In the genomic region with DNA sequence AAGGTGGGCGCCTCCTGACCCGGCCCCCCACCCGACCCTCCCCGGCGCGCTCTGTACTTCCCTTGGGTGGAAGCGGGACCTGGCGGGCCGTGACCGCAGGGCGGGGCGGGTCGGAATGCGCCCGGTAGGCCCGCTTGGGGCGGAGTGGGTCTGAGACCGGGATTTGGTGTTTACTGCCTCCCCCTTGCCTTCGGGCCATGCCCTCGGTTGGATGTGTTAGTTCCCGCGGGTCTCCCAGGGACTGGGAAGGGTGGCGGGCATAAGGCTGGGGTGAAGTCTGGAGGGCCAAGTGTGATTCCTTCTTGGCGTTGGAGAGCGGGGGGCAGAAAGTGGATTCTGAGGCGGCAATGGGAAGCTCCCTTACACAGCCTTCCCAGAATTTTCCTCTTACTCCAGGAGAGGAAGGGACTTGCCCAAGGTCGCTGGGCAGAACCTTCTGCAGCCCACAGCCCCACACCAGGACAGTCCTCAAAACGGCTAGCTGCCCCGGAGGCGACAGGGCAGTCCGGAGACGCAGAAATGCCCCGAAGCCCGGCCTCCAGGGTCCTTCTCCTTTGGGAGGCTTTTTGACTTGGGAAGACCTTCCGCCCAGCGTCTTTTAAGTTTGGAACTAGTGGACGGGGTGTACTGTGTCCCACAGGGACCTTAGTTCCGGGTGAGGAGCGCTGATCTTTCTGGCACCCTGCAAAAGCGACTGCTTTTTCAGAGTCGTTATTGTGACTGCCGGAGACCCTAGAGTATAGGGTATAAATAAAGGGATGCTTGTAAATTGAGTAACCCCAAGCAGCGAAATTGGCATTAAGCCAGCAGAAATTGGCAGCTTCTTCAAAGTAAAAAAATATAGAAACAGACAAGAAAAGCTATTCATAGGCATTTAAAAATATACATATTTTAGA, we compare ENCODE assay signal across 2 cellular contexts.
TF ChIP-seq lines count a peak whose summit lies in the region.

No MANE protein-coding gene starts in this region.

TF ChIP-seq in WTC11, 78 proteins besides CTCF, POLR2A, EP300 and RAD21:
- TF ChIP-seq PRDM15 (CRISPR knock-in tag; IDR thresholded peaks at IDR 0.05) (peak; percentile 37; the same call in 1 of the 2 replicates), USF1 (CRISPR knock-in tag; IDR thresholded peaks at IDR 0.05) (0 out of 2 replicates have a peak, but pooled peaks have one; percentile 1), E2F1 (CRISPR knock-in tag; IDR thresholded peaks at IDR 0.05) (no peak)
- TF ChIP-seq, protein P1, sequence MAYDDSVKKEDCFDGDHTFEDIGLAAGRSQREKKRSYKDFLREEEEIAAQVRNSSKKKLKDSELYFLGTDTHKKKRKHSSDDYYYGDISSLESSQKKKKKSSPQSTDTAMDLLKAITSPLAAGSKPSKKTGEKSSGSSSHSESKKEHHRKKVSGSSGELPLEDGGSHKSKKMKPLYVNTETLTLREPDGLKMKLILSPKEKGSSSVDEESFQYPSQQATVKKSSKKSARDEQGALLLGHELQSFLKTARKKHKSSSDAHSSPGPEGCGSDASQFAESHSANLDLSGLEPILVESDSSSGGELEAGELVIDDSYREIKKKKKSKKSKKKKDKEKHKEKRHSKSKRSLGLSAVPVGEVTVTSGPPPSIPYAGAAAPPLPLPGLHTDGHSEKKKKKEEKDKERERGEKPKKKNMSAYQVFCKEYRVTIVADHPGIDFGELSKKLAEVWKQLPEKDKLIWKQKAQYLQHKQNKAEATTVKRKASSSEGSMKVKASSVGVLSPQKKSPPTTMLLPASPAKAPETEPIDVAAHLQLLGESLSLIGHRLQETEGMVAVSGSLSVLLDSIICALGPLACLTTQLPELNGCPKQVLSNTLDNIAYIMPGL (CRISPR knock-in tag; IDR thresholded peaks at IDR 0.05), result 0 out of 2 replicates have a peak, but pooled peaks have one; percentile 26

TF ChIP-seq in H1, 55 proteins besides CTCF, POLR2A, EP300 and RAD21:
- TF ChIP-seq CHD1 (IDR thresholded peaks at IDR 0.05; ENCODE audit: low read depth, low read length) (no peak), CTBP2 (IDR thresholded peaks at IDR 0.05; ENCODE audit: borderline replicate concordance, insufficient read depth, insufficient read length, low read length) (no peak), MAFK (IDR thresholded peaks at IDR 0.05; ENCODE audit: low read depth, low read length) (no peak), E2F6 (IDR thresholded peaks at IDR 0.05) (0 out of 2 replicates have a peak, but pooled peaks have one; percentile 14), SIRT6 (IDR thresholded peaks at IDR 0.05; ENCODE audit: low read length) (no peak), KDM5A (IDR thresholded peaks at IDR 0.05; ENCODE audit: low read length) (no peak), ZNF274 (IDR thresholded peaks at IDR 0.05; ENCODE audit: borderline replicate concordance, extremely low read depth, low read length) (no peak), KDM1A (IDR thresholded peaks at IDR 0.05; ENCODE audit: borderline replicate concordance, low read length) (no peak; the same call in 1 of the 2 replicates), POU5F1 (IDR thresholded peaks at IDR 0.05; ENCODE audit: low read depth, low read length) (no peak), JUN (IDR thresholded peaks at IDR 0.05; ENCODE audit: low read depth, low read length) (no peak), YY1 (IDR thresholded peaks at IDR 0.05; ENCODE audit: low read depth, low read length) (no peak), TEAD4 (IDR thresholded peaks at IDR 0.05; ENCODE audit: low read depth, low read length) (peak; percentile 53; the same call in 1 of the 2 replicates), CBX5 (IDR thresholded peaks at IDR 0.05; ENCODE audit: low read depth, low read length) (no peak), KDM4A (IDR thresholded peaks at IDR 0.05; ENCODE audit: low read depth, low read length, severe bottlenecking) (peak; percentile 79), USF2 (IDR thresholded peaks at IDR 0.05; ENCODE audit: low read length) (no peak), EZH2 (IDR thresholded peaks at IDR 0.05; ENCODE audit: low read depth, low read length, severe bottlenecking) (no peak)
- TF ChIP-seq, protein P2, sequence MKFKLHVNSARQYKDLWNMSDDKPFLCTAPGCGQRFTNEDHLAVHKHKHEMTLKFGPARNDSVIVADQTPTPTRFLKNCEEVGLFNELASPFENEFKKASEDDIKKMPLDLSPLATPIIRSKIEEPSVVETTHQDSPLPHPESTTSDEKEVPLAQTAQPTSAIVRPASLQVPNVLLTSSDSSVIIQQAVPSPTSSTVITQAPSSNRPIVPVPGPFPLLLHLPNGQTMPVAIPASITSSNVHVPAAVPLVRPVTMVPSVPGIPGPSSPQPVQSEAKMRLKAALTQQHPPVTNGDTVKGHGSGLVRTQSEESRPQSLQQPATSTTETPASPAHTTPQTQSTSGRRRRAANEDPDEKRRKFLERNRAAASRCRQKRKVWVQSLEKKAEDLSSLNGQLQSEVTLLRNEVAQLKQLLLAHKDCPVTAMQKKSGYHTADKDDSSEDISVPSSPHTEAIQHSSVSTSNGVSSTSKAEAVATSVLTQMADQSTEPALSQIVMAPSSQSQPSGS (IDR thresholded peaks at IDR 0.05; ENCODE audit: low read length), result no peak
